9 cellular contexts compared by ENCODE assay signal in genomic region chr18:58402247-58402646, GRCh38.
DNase-seq lines count a peak whose midpoint lies in the region; ATAC-seq and TF ChIP-seq lines count a peak whose summit lies in the region.
"Had no signal": no experiment of that assay in that cellular context is flagged by ENCODE, and none has a peak within 500 bp of the region (broad histone marks: within the 10 kb centered on the region; RNA-seq: fewer than 3 reads in every experiment).

No MANE protein-coding gene starts in this region.

- no peaks in the 10 kb centered on the region for H3K36me3 ChIP-seq in aorta (ENCODE audit: control insufficient read depth in 1 of 2, insufficient read depth in 2 of 2, low read length in 1 of 2)
- no peaks in the 10 kb centered on the region for H3K36me3 ChIP-seq in CD8-positive, alpha-beta memory T cell (ENCODE audit: insufficient read depth, low read length)

- DNase-seq in AG09309 (ENCODE audit: low read depth), result peak; percentile 64
- peak; percentile 67 for DNase-seq in NCI-H146 treated with DMSO at 0.1 percent for 48 hours (lab: John Stamatoyannopoulos, UW; ENCODE audit: unreplicated experiment)
- peak; percentile 83 for DNase-seq in astrocyte of the spinal cord (ENCODE audit: low read depth, low spot score)
- peak; percentile 55 for DNase-seq in left kidney (ENCODE audit: low read depth, low spot score)
- DNase-seq in RPMI8226, result no peak
- DNase-seq in aorta, result no peak
- no peak for DNase-seq in CD8-positive, alpha-beta memory T cell
- DNase-seq: activated naive CD8-positive, alpha-beta T cell treated with anti-CD3 and anti-CD28 coated beads, Interleukin-2, amount 50 U/mL, for 24 hours had no signal

- H3K36me3 Mint-ChIP-seq in CD8-positive, alpha-beta memory T cell, result no peaks in the 10 kb centered on the region

- H3K27me3 ChIP-seq in aorta (ENCODE audit: control insufficient read depth in 1 of 2, insufficient read depth in 2 of 2, low read length in 1 of 2), result no peaks in the 10 kb centered on the region
- H3K27me3 ChIP-seq in CD8-positive, alpha-beta memory T cell (ENCODE audit: insufficient read depth, low read length, poor library complexity, severe bottlenecking), result no peaks in the 10 kb centered on the region

- H3K9me3 Mint-ChIP-seq in CD8-positive, alpha-beta memory T cell, result no peaks in the 10 kb centered on the region
- H3K9me3 Mint-ChIP-seq: activated naive CD8-positive, alpha-beta T cell treated with anti-CD3 and anti-CD28 coated beads, Interleukin-2, amount 50 U/mL, for 24 hours had no signal

- in situ Hi-C loops in astrocyte of the spinal cord (cut with HindIII; ENCODE audit: low sequenced_read_pairs), result no loop called here

- H3K4me3 Mint-ChIP-seq in CD8-positive, alpha-beta memory T cell, result no peak overlapping the region
- H3K4me3 Mint-ChIP-seq: activated naive CD8-positive, alpha-beta T cell treated with anti-CD3 and anti-CD28 coated beads, Interleukin-2, amount 50 U/mL, for 24 hours had no signal

- no peak overlapping the region for H3K27ac ChIP-seq in aorta (ENCODE audit: low read depth in 1 of 2, low read length in 2 of 2)
- no peak overlapping the region for H3K27ac ChIP-seq in CD8-positive, alpha-beta memory T cell (ENCODE audit: low read depth, low read length)

- H3K4me1 ChIP-seq in aorta (ENCODE audit: control insufficient read depth in 1 of 2, insufficient read depth in 2 of 2, low read length in 2 of 2), result no peaks in the 10 kb centered on the region
- peaks cover 10% of the 10 kb centered on the region for H3K4me1 ChIP-seq in CD8-positive, alpha-beta memory T cell (ENCODE audit: insufficient read depth, low read length)

- H3K27me3 Mint-ChIP-seq in CD8-positive, alpha-beta memory T cell, result peaks cover 4 to 18% of the 10 kb centered on the region in 2 donors
- H3K27me3 Mint-ChIP-seq: activated naive CD8-positive, alpha-beta T cell treated with anti-CD3 and anti-CD28 coated beads, Interleukin-2, amount 50 U/mL, for 24 hours had no signal

- no peak for TF ChIP-seq CTCF in AG09309 (IDR thresholded peaks at IDR 0.05; ENCODE audit: control insufficient read depth, insufficient read depth, low read depth, low read length, missing control alignments)
- no peak for TF ChIP-seq CTCF in astrocyte of the spinal cord (IDR thresholded peaks at IDR 0.05; ENCODE audit: low read depth, low read length)

- CTCF ChIA-PET in CD8-positive, alpha-beta memory T cell (lab: Charles Lee), result no interaction called here

- no peak overlapping the region for H3K27ac Mint-ChIP-seq in CD8-positive, alpha-beta memory T cell
- H3K27ac Mint-ChIP-seq: activated naive CD8-positive, alpha-beta T cell treated with anti-CD3 and anti-CD28 coated beads, Interleukin-2, amount 50 U/mL, for 24 hours had no signal

- peaks cover 0 to 1% (median 0%) of the 10 kb centered on the region in 3 donors for H3K4me1 Mint-ChIP-seq in CD8-positive, alpha-beta memory T cell

- intact Hi-C loops in aorta (cut with DNase I), result no loop called here

- POLR2A ChIA-PET in CD8-positive, alpha-beta memory T cell (lab: Charles Lee), result no interaction called here

- WGBS in aorta, 2 donors, result 49 to 50% methylated on average over 9 of the region's 9 CpGs

- no peak overlapping the region for H3K4me3 ChIP-seq in AG09309 (ENCODE audit: control insufficient read depth, low read depth, low read length)
- H3K4me3 ChIP-seq in astrocyte of the spinal cord (ENCODE audit: low read depth, low read length), result no peak overlapping the region
- no peak overlapping the region for H3K4me3 ChIP-seq in aorta (ENCODE audit: low read length in 2 of 2)
- H3K4me3 ChIP-seq in CD8-positive, alpha-beta memory T cell (ENCODE audit: low read length), result no peak overlapping the region

- H3K9me3 ChIP-seq in aorta (ENCODE audit: control insufficient read depth, low read length), result no peaks in the 10 kb centered on the region
- no peaks in the 10 kb centered on the region for H3K9me3 ChIP-seq in CD8-positive, alpha-beta memory T cell (ENCODE audit: low read length)

- no peak for ATAC-seq in HG03025 (IDR thresholded peaks at IDR 0.05; ENCODE audit: low FRiP score, unreplicated experiment)
- no peak for ATAC-seq in aorta (ENCODE audit: low FRiP score)
- ATAC-seq: activated naive CD8-positive, alpha-beta T cell treated with anti-CD3 and anti-CD28 coated beads, Interleukin-2, amount 50 U/mL, for 24 hours had no signal

Comparison
In these comparisons a context has a peak if more than half of its experiments do, and no peak if none do; other contexts are left out.
1. DNase-seq: peak in AG09309 (single experiment), NCI-H146 treated with DMSO at 0.1 percent for 48 hours (single experiment), astrocyte of the spinal cord (single experiment) and left kidney (single experiment); none in RPMI8226 (single experiment), aorta (0 of 2) and CD8-positive, alpha-beta memory T cell (0 of 5).